In genomic region chr2:101858910-101859309, GRCh38 we compare ENCODE assay signal across 12 cellular contexts.
"Had no signal": no experiment of that assay in that cellular context is flagged by ENCODE, and none has a peak within 500 bp of the region (broad histone marks: within the 10 kb centered on the region; RNA-seq: fewer than 3 reads in every experiment).

No MANE protein-coding gene starts in this region.

- H3K36me3 ChIP-seq: ovary, uterus had no signal

- H3K27ac ChIP-seq: cardiac muscle cell, gastrocnemius medialis, ovary, thyroid gland, uterus had no signal

- H3K27me3 ChIP-seq: cardiac muscle cell, gastrocnemius medialis, ovary, thyroid gland, uterus had no signal

- ATAC-seq: gastrocnemius medialis, left ventricle myocardium superior, T-helper 17 cell had no signal

- DNase-seq: activated CD4-positive, alpha-beta T cell treated with anti-CD3 and anti-CD28 coated beads, Interleukin-2, amount 50 U/mL, for 48 hours; activated CD4-positive, CD25-positive, alpha-beta regulatory T cell; activated T-cell treated with anti-CD3 and anti-CD28 coated beads, Interleukin-2, amount 50 U/mL, for 48 hours; gastrocnemius medialis; left ventricle myocardium superior; mesendoderm; ovary; stimulated activated CD4-positive, alpha-beta T cell treated with anti-CD3 and anti-CD28 coated beads, Interleukin-4, amount 100 ng/mL, for 4 hours; T-helper 17 cell; thyroid gland; uterus had no signal

- H3K4me3 ChIP-seq: cardiac muscle cell, gastrocnemius medialis, ovary, thyroid gland, uterus had no signal

- H3K4me1 ChIP-seq: gastrocnemius medialis, uterus had no signal

- H3K9me3 ChIP-seq: gastrocnemius medialis, ovary, thyroid gland, uterus had no signal
